33 cellular contexts compared by ENCODE assay signal in genomic region chr3:127255516-127255915, GRCh38. TPM values are rescaled to one million over a fixed set of nuclear protein-coding genes. Genes with fewer than 3 reads are reported as not detected.
"Had no signal": no experiment of that assay in that cellular context is flagged by ENCODE, and none has a peak within 500 bp of the region (broad histone marks: within the 10 kb centered on the region; RNA-seq: fewer than 3 reads in every experiment).

No MANE protein-coding gene starts in this region.

- ATAC-seq: activated naive CD8-positive, alpha-beta T cell treated with anti-CD3 and anti-CD28 coated beads, Interleukin-2, amount 50 U/mL, for 24 hours; body of pancreas; effector memory CD8-positive, alpha-beta T cell; gastroesophageal sphincter had no signal

- H3K27ac Mint-ChIP-seq: activated CD4-positive, alpha-beta memory T cell treated with anti-CD3 and anti-CD28 coated beads, Interleukin-2, amount 10 ng/mL, durations not matched to agents 7 days and 5 days; activated CD4-positive, alpha-beta T cell treated with anti-CD3 and anti-CD28 coated beads, Interleukin-2, amount 10 ng/mL, durations not matched to agents 7 days and 5 days; activated naive CD4-positive, alpha-beta T cell treated with anti-CD3 and anti-CD28 coated beads for 36 hours; activated naive CD4-positive, alpha-beta T cell treated with anti-CD3 and anti-CD28 coated beads, Interleukin-2, amount 50 U/mL, for 24 hours; activated naive CD8-positive, alpha-beta T cell treated with anti-CD3 and anti-CD28 coated beads for 36 hours; activated naive CD8-positive, alpha-beta T cell treated with anti-CD3 and anti-CD28 coated beads, Interleukin-2, amount 50 U/mL, for 24 hours; activated T-helper 1 cell treated with anti-CD3 and anti-CD28 coated beads, Interleukin-12 subunit alpha, Interleukin-12 subunit beta, Interleukin-2, Interleukin-4 antibody, amounts not matched to agents 30 ng/mL and 10 ng/mL and 1 ng/mL, durations not matched to agents 14 hours and 24 hours and 36 hours; activated T-helper 2 cell treated with anti-CD3 and anti-CD28 coated beads, Interferon-gamma antibody, Interleukin-2, Interleukin-4, amounts not matched to agents 10 μg/mL and 5 μg/mL and 100 μg/mL, durations not matched to agents 14 hours and 24 hours and 36 hours; effector memory CD8-positive, alpha-beta T cell had no signal

- DNase-seq: activated CD4-positive, alpha-beta memory T cell treated with anti-CD3 and anti-CD28 coated beads, Interleukin-2, amount 10 ng/mL, durations not matched to agents 7 days and 5 days; activated CD4-positive, alpha-beta T cell treated with anti-CD3 and anti-CD28 coated beads for 1 hour; activated CD4-positive, alpha-beta T cell treated with anti-CD3 and anti-CD28 coated beads for 4 hours; activated CD4-positive, alpha-beta T cell treated with anti-CD3 and anti-CD28 coated beads, Interleukin-2, amount 10 ng/mL, durations not matched to agents 7 days and 5 days; activated CD4-positive, alpha-beta T cell treated with anti-CD3 and anti-CD28 coated beads, Interleukin-2, amount 50 U/mL, for 4 hours; activated CD8-positive, alpha-beta memory T cell treated with anti-CD3 and anti-CD28 coated beads, Interleukin-2, amount 50 U/mL, for 4 hours; activated effector memory CD4-positive, alpha-beta T cell treated with anti-CD3 and anti-CD28 coated beads, Interleukin-2, amount 50 U/mL, for 16 hours; activated naive CD4-positive, alpha-beta T cell treated with anti-CD3 and anti-CD28 coated beads for 36 hours; activated naive CD8-positive, alpha-beta T cell treated with anti-CD3 and anti-CD28 coated beads for 36 hours; activated naive CD8-positive, alpha-beta T cell treated with anti-CD3 and anti-CD28 coated beads, Interleukin-2, amount 50 U/mL, for 24 hours; activated T-cell treated with anti-CD3 and anti-CD28 coated beads, Interleukin-2, amount 50 U/mL, for 1 hour; activated T-cell treated with anti-CD3 and anti-CD28 coated beads, Interleukin-2, amount 50 U/mL, for 48 hours; adrenal gland; amygdala; aorta; body of pancreas; central memory CD4-positive, alpha-beta T cell; cerebellar nuclear complex; colonic mucosa; dorsolateral prefrontal cortex; effector CD4-positive, alpha-beta T cell; effector memory CD8-positive, alpha-beta T cell; esophagus squamous epithelium; foreskin melanocyte; T-helper 2 cell had no signal

- H3K36me3 ChIP-seq: adrenal gland, colonic mucosa, esophagus squamous epithelium, gastroesophageal sphincter had no signal

- H3K27me3 Mint-ChIP-seq: activated CD4-positive, alpha-beta memory T cell treated with anti-CD3 and anti-CD28 coated beads, Interleukin-2, amount 10 ng/mL, durations not matched to agents 7 days and 5 days; activated CD4-positive, alpha-beta T cell treated with anti-CD3 and anti-CD28 coated beads, Interleukin-2, amount 10 ng/mL, durations not matched to agents 7 days and 5 days; activated naive CD8-positive, alpha-beta T cell treated with anti-CD3 and anti-CD28 coated beads for 36 hours had no signal

- H3K4me1 ChIP-seq: adrenal gland, body of pancreas, colonic mucosa, esophagus squamous epithelium, gastroesophageal sphincter had no signal

- H3K4me3 ChIP-seq: adrenal gland, body of pancreas, colonic mucosa, dorsolateral prefrontal cortex, esophagus squamous epithelium, gastroesophageal sphincter had no signal

- H3K9me3 Mint-ChIP-seq: activated CD4-positive, alpha-beta memory T cell treated with anti-CD3 and anti-CD28 coated beads, Interleukin-2, amount 10 ng/mL, durations not matched to agents 7 days and 5 days; activated CD4-positive, alpha-beta T cell treated with anti-CD3 and anti-CD28 coated beads, Interleukin-2, amount 10 ng/mL, durations not matched to agents 7 days and 5 days; activated naive CD4-positive, alpha-beta T cell treated with anti-CD3 and anti-CD28 coated beads for 36 hours; activated naive CD4-positive, alpha-beta T cell treated with anti-CD3 and anti-CD28 coated beads, Interleukin-2, amount 50 U/mL, for 24 hours; activated naive CD8-positive, alpha-beta T cell treated with anti-CD3 and anti-CD28 coated beads for 36 hours; activated naive CD8-positive, alpha-beta T cell treated with anti-CD3 and anti-CD28 coated beads, Interleukin-2, amount 50 U/mL, for 24 hours; activated T-helper 1 cell treated with anti-CD3 and anti-CD28 coated beads, Interleukin-12 subunit alpha, Interleukin-12 subunit beta, Interleukin-2, Interleukin-4 antibody, amounts not matched to agents 30 ng/mL and 10 ng/mL and 1 ng/mL, durations not matched to agents 14 hours and 24 hours and 36 hours; activated T-helper 2 cell treated with anti-CD3 and anti-CD28 coated beads, Interferon-gamma antibody, Interleukin-2, Interleukin-4, amounts not matched to agents 10 μg/mL and 5 μg/mL and 100 μg/mL, durations not matched to agents 14 hours and 24 hours and 36 hours; effector memory CD8-positive, alpha-beta T cell had no signal

- H3K4me3 Mint-ChIP-seq: activated CD4-positive, alpha-beta memory T cell treated with anti-CD3 and anti-CD28 coated beads, Interleukin-2, amount 10 ng/mL, durations not matched to agents 7 days and 5 days; activated CD4-positive, alpha-beta T cell treated with anti-CD3 and anti-CD28 coated beads, Interleukin-2, amount 10 ng/mL, durations not matched to agents 7 days and 5 days; activated naive CD4-positive, alpha-beta T cell treated with anti-CD3 and anti-CD28 coated beads for 36 hours; activated naive CD4-positive, alpha-beta T cell treated with anti-CD3 and anti-CD28 coated beads, Interleukin-2, amount 50 U/mL, for 24 hours; activated naive CD8-positive, alpha-beta T cell treated with anti-CD3 and anti-CD28 coated beads for 36 hours; activated naive CD8-positive, alpha-beta T cell treated with anti-CD3 and anti-CD28 coated beads, Interleukin-2, amount 50 U/mL, for 24 hours; activated T-helper 1 cell treated with anti-CD3 and anti-CD28 coated beads, Interleukin-12 subunit alpha, Interleukin-12 subunit beta, Interleukin-2, Interleukin-4 antibody, amounts not matched to agents 30 ng/mL and 10 ng/mL and 1 ng/mL, durations not matched to agents 14 hours and 24 hours and 36 hours; effector memory CD8-positive, alpha-beta T cell had no signal

- H3K27ac ChIP-seq: adrenal gland, body of pancreas, colonic mucosa, dorsolateral prefrontal cortex, esophagus squamous epithelium, gastroesophageal sphincter had no signal

- H3K27me3 ChIP-seq: adrenal gland, body of pancreas, colonic mucosa had no signal

- H3K9me3 ChIP-seq: adrenal gland, body of pancreas, colonic mucosa, esophagus squamous epithelium, gastroesophageal sphincter had no signal

- H3K36me3 Mint-ChIP-seq: activated naive CD4-positive, alpha-beta T cell treated with anti-CD3 and anti-CD28 coated beads, Interleukin-2, amount 50 U/mL, for 24 hours; activated naive CD8-positive, alpha-beta T cell treated with anti-CD3 and anti-CD28 coated beads for 36 hours had no signal

- H3K4me1 Mint-ChIP-seq: activated CD4-positive, alpha-beta memory T cell treated with anti-CD3 and anti-CD28 coated beads, Interleukin-2, amount 10 ng/mL, durations not matched to agents 7 days and 5 days; activated CD4-positive, alpha-beta T cell treated with anti-CD3 and anti-CD28 coated beads, Interleukin-2, amount 10 ng/mL, durations not matched to agents 7 days and 5 days; activated naive CD4-positive, alpha-beta T cell treated with anti-CD3 and anti-CD28 coated beads, Interleukin-2, amount 50 U/mL, for 24 hours; activated naive CD8-positive, alpha-beta T cell treated with anti-CD3 and anti-CD28 coated beads for 36 hours; activated naive CD8-positive, alpha-beta T cell treated with anti-CD3 and anti-CD28 coated beads, Interleukin-2, amount 50 U/mL, for 24 hours had no signal

RNA-seq across cellular contexts. Expression of gene PRR20G, which starts 32.3 kb away (rescaled TPM):
- total RNA-seq: activated CD4-positive, alpha-beta memory T cell treated with anti-CD3 and anti-CD28 coated beads, Interleukin-2, amount 10 ng/mL, durations not matched to agents 7 days and 5 days; activated CD4-positive, alpha-beta T cell treated with anti-CD3 and anti-CD28 coated beads, Interleukin-2, amount 10 ng/mL, durations not matched to agents 7 days and 5 days; activated naive CD4-positive, alpha-beta T cell treated with anti-CD3 and anti-CD28 coated beads for 36 hours; activated naive CD8-positive, alpha-beta T cell treated with anti-CD3 and anti-CD28 coated beads for 36 hours; activated T-helper 1 cell treated with anti-CD3 and anti-CD28 coated beads, Interleukin-12 subunit alpha, Interleukin-12 subunit beta, Interleukin-2, Interleukin-4 antibody, amounts not matched to agents 30 ng/mL and 10 ng/mL and 1 ng/mL, durations not matched to agents 14 hours and 24 hours and 36 hours; activated T-helper 2 cell treated with anti-CD3 and anti-CD28 coated beads, Interferon-gamma antibody, Interleukin-2, Interleukin-4, amounts not matched to agents 10 μg/mL and 5 μg/mL and 100 μg/mL, durations not matched to agents 14 hours and 24 hours and 36 hours; adrenal gland; aorta; body of pancreas; colonic mucosa; dorsolateral prefrontal cortex; esophagus squamous epithelium; fibroblast of lung; fibroblast of villous mesenchyme; gastroesophageal sphincter; glomerular endothelial cell; T-helper 1 cell treated with Interleukin-12 subunit alpha and Interleukin-12 subunit beta and Interleukin-4 antibody, amounts not matched to agents 30 ng/mL and 1 ng/mL, for 36 hours had no signal
- polyA plus RNA-seq: adrenal gland, aorta, fibroblast of lung had no signal
